ENCODE assay signal across 1 cellular context in the genomic region with DNA sequence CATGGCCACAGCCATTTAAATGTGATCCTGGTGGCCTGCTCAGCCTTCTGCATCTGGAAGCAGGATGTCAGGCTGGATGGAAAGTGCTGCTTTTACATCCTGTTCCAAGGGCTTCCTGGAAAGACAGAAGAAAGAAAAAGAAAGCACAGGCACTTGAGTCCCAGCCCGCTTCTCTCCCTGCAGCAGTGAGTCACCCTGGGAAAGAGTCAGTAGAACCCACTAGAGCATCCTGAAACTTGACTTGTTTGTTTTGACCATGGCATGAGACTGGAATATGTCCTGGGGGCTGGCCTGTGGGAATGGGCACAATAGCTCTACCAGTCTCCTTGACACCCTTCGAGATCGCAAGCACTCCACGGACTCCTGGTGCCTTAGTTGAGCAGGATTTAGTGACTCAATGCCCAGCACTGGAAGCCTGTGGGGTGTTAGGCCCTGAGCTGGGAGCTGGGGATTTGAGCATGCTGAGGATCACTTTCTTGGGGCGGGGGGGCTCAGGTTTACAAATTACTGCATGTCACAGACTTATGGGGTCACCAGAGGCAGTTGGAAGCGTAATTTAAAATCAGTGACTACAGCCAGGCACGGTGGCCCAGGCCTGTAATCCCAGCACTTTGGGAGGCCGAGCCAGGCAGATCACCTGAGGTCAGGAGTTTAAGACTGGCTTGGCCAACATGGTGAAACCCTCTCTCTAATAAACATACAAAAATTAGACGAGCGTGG.
TF ChIP-seq lines count a peak whose summit lies in the region.

No MANE protein-coding gene starts in this region.

TF ChIP-seq in SK-N-SH, 30 proteins besides CTCF, POLR2A, EP300 and RAD21 (continued from another document):
- TF ChIP-seq, protein P1, sequence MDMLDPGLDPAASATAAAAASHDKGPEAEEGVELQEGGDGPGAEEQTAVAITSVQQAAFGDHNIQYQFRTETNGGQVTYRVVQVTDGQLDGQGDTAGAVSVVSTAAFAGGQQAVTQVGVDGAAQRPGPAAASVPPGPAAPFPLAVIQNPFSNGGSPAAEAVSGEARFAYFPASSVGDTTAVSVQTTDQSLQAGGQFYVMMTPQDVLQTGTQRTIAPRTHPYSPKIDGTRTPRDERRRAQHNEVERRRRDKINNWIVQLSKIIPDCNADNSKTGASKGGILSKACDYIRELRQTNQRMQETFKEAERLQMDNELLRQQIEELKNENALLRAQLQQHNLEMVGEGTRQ (IDR thresholded peaks at IDR 0.05; ENCODE audit: borderline replicate concordance, low read depth, low read length), result no peak
- TF ChIP-seq MAX (IDR thresholded peaks at IDR 0.05; ENCODE audit: low read depth) (no peak), GABPA (IDR thresholded peaks at IDR 0.05; ENCODE audit: low read depth) (no peak), IRF3 (IDR thresholded peaks at IDR 0.05; ENCODE audit: low read depth, low read length) (no peak), FOXJ3 (CRISPR knock-in tag; IDR thresholded peaks at IDR 0.05) (no peak), GATA2 (CRISPR knock-in tag; IDR thresholded peaks at IDR 0.05) (no peak), EZH2phosphoT487 (IDR thresholded peaks at IDR 0.05; ENCODE audit: borderline replicate concordance, low read depth) (no peak), TEAD4 (IDR thresholded peaks at IDR 0.05; ENCODE audit: borderline replicate concordance, insufficient read depth) (no peak), YY1 (IDR thresholded peaks at IDR 0.05; ENCODE audit: low read depth) (no peak), SIN3A (IDR thresholded peaks at IDR 0.05; ENCODE audit: borderline replicate concordance, low read depth, low read length) (no peak), RXRA (IDR thresholded peaks at IDR 0.05; ENCODE audit: borderline replicate concordance, low read depth) (no peak), POLR2AphosphoS5 (IDR thresholded peaks at IDR 0.05; ENCODE audit: low read depth, low read length) (no peak), USF1 (IDR thresholded peaks at IDR 0.05; ENCODE audit: borderline replicate concordance, low read depth) (no peak)
TF ChIP-seq in SK-N-SH: peak in this region for 3.
